9 cellular contexts compared by ENCODE assay signal in genomic region chr1:33327587-33328325, GRCh38.
DNase-seq lines count a peak whose midpoint lies in the region; ATAC-seq and TF ChIP-seq lines count a peak whose summit lies in the region.
"Had no signal": no experiment of that assay in that cellular context is flagged by ENCODE, and none has a peak within 500 bp of the region (broad histone marks: within the 10 kb centered on the region; RNA-seq: fewer than 3 reads in every experiment).

No MANE protein-coding gene starts in this region.

- H3K27me3 ChIP-seq in layer of hippocampus (ENCODE audit: control insufficient read depth, insufficient read depth, low read length) = no peaks in the 10 kb centered on the region
- no peaks in the 10 kb centered on the region for H3K27me3 ChIP-seq in MM.1S (replicated peaks; ENCODE audit: insufficient read depth, low read length)

- no peaks in the 10 kb centered on the region for H3K9me2 ChIP-seq in MM.1S (replicated peaks; ENCODE audit: insufficient read depth, low read length)

- no peak overlapping the region for H3K4me3 Mint-ChIP-seq in stimulated activated naive CD8-positive, alpha-beta T cell treated with anti-CD3 and anti-CD28 coated beads, Interleukin-15, amount 100 ng/mL, for 72 hours
- H3K4me3 Mint-ChIP-seq: nephron had no signal

- no peaks in the 10 kb centered on the region for H3K9me3 Mint-ChIP-seq in stimulated activated naive CD8-positive, alpha-beta T cell treated with anti-CD3 and anti-CD28 coated beads, Interleukin-15, amount 100 ng/mL, for 72 hours
- H3K9me3 Mint-ChIP-seq: nephron had no signal

- no peaks in the 10 kb centered on the region for H4K20me1 ChIP-seq in MM.1S (ENCODE audit: insufficient read depth, low read length)

- H3K4me1 Mint-ChIP-seq in stimulated activated naive CD8-positive, alpha-beta T cell treated with anti-CD3 and anti-CD28 coated beads, Interleukin-15, amount 100 ng/mL, for 72 hours = no peaks in the 10 kb centered on the region

- no peaks in the 10 kb centered on the region for H3K9me3 ChIP-seq in MM.1S (replicated peaks; ENCODE audit: insufficient read depth, low read length)

- H3K27me3 Mint-ChIP-seq in stimulated activated naive CD8-positive, alpha-beta T cell treated with anti-CD3 and anti-CD28 coated beads, Interleukin-15, amount 100 ng/mL, for 72 hours = no peaks in the 10 kb centered on the region

- no peak overlapping the region for H3K4me3 ChIP-seq in MM.1S (ENCODE audit: low read length)

- no peak overlapping the region for H3K9ac ChIP-seq in MM.1S (ENCODE audit: low read length)

- H3K27ac ChIP-seq in layer of hippocampus (ENCODE audit: low read depth, low read length) = peak overlapping the region; percentile 35
- H3K27ac ChIP-seq in MM.1S (ENCODE audit: low read length) = no peak overlapping the region

- no peaks in the 10 kb centered on the region for H3K4me1 ChIP-seq in MM.1S (ENCODE audit: low read length)

- H3K36me3 ChIP-seq in MM.1S (replicated peaks; ENCODE audit: insufficient read depth, low read length) = no peaks in the 10 kb centered on the region

- ATAC-seq in stimulated activated naive CD8-positive, alpha-beta T cell treated with anti-CD3 and anti-CD28 coated beads, Interleukin-15, amount 100 ng/mL, for 72 hours = peak; percentile 71
- no peak for ATAC-seq in stimulated activated naive CD8-positive, alpha-beta T cell treated with anti-CD3 and anti-CD28 coated beads, Interleukin-15, Interleukin-2, amounts not matched to agents 100 U/mL and 50 U/mL, for 24 hours
- ATAC-seq in GM18505 (IDR thresholded peaks at IDR 0.05; ENCODE audit: unreplicated experiment) = no peak

- TF ChIP-seq CTCF in MM.1S (IDR thresholded peaks at IDR 0.05; ENCODE audit: low read length) = no peak

- no peak overlapping the region for H2AFZ ChIP-seq in MM.1S (ENCODE audit: low read length)

- no peak overlapping the region for H3K27ac Mint-ChIP-seq in stimulated activated naive CD8-positive, alpha-beta T cell treated with anti-CD3 and anti-CD28 coated beads, Interleukin-15, amount 100 ng/mL, for 72 hours
- H3K27ac Mint-ChIP-seq: nephron had no signal

- TF ChIP-seq POLR2A in GM18505 (IDR thresholded peaks at IDR 0.05; ENCODE audit: borderline replicate concordance, extremely low read depth, insufficient read depth, insufficient read length) = no peak

- no peak overlapping the region for H3K4me2 ChIP-seq in MM.1S (ENCODE audit: low read depth, low read length)

- no peak for DNase-seq in stimulated activated naive CD8-positive, alpha-beta T cell treated with anti-CD3 and anti-CD28 coated beads, Interleukin-15, amount 100 ng/mL, for 72 hours
- DNase-seq in stimulated activated naive CD8-positive, alpha-beta T cell treated with anti-CD3 and anti-CD28 coated beads, Interleukin-15, Interleukin-2, amounts not matched to agents 100 U/mL and 50 U/mL, for 24 hours = no peak
- DNase-seq in astrocyte of the hippocampus (ENCODE audit: low read depth, low spot score) (peak; percentile 94), MM.1S (no peak), COR-L47 (lab: John Stamatoyannopoulos, UW) (no peak)
- DNase-seq in stimulated activated CD4-positive, alpha-beta T cell treated with anti-CD3 and anti-CD28 coated beads, Interleukin-4, amount 100 ng/mL, for 24 hours = no peak

- H3F3A ChIP-seq in MM.1S (ENCODE audit: insufficient read depth, low read length) = no peaks in the 10 kb centered on the region

- no peaks in the 10 kb centered on the region for H3K79me2 ChIP-seq in MM.1S (ENCODE audit: low read length)
